ENCODE assay signal across 1 cellular context in the genomic region with DNA sequence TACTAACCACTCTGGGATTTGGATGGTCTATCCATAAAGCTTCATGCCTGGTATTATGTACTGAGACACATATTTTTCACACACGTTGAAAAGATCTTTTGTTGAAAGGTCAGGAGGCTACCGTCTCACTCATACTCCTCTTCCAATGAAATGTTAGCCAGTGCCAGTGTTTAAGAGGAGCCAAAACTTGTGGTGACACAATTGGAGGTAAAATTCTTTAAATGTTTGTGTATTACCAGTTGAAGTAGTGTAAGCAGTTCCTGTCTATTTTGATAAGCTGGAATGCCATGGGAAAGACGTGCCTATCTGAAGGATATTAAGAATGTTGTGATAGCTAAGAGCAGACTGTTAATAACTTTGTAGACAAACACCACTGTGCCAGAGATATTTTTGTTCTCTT.
TF ChIP-seq lines count a peak whose summit lies in the region.

No MANE protein-coding gene starts in this region.

TF ChIP-seq in endothelial cell of umbilical vein, 7 proteins besides CTCF, POLR2A, EP300 and RAD21:
- TF ChIP-seq POLR2AphosphoS5 (IDR thresholded peaks at IDR 0.05; ENCODE audit: insufficient read depth, low read depth, low read length) (no peak), MYC (IDR thresholded peaks at IDR 0.05; ENCODE audit: low read depth, low read length) (no peak), JUN (IDR thresholded peaks at IDR 0.05; ENCODE audit: borderline replicate concordance, insufficient read depth, insufficient read length, low read depth) (no peak), FOS (IDR thresholded peaks at IDR 0.05; ENCODE audit: borderline replicate concordance, insufficient read depth, low read length) (no peak), EZH2 (IDR thresholded peaks at IDR 0.05; ENCODE audit: borderline replicate concordance, low read depth, low read length, severe bottlenecking) (no peak), GATA2 (IDR thresholded peaks at IDR 0.05; ENCODE audit: insufficient read depth, insufficient read length, low read depth, low read length) (no peak)
- TF ChIP-seq, protein P1, sequence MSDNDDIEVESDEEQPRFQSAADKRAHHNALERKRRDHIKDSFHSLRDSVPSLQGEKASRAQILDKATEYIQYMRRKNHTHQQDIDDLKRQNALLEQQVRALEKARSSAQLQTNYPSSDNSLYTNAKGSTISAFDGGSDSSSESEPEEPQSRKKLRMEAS (IDR thresholded peaks at IDR 0.05; ENCODE audit: insufficient read depth, insufficient read length): no peak
